ENCODE assay signal across 18 cellular contexts in the genomic region with DNA sequence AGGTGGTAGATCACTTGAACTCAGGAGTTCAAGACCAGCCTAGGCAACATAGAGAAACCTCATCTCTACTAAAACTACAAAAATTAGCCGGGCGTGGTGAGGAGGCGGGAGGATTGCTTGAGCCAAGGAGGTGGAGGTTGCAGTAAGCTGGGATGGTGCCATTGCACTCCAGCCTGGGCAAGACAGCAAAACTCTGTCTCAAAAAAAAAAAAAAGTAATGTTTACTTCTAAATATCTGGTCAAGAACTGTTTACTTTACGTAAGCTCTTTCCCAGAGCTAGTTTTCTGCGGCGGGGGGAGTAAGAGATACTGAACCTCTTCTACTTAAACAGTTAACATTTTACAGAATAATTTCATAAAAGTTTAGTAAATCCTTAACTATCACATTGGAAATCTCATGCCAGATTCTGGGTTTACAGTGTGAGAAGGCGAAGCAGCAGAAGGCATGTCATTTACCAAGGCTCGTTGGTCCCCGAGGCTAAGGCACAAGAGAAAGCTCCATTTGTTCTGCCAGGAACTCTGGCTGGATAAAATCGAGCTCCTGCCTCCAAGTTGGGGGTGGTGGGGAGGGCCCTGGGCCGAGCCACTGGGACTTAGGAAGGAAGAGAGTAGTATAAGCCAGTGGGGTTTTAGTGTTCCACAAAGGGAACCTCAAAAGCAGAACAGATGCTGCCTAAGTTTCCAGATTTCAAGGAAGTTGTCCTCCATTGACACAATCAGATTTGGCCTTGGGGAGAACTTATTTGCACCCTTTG. TPM values are rescaled to one million over a fixed set of nuclear protein-coding genes. Genes with fewer than 3 reads are reported as not detected.
DNase-seq lines count a peak whose midpoint lies in the region; ATAC-seq, FAIRE-seq and TF ChIP-seq lines count a peak whose summit lies in the region.
"Had no signal": no experiment of that assay in that cellular context is flagged by ENCODE, and none has a peak within 500 bp of the region (broad histone marks: within the 10 kb centered on the region; RNA-seq: fewer than 3 reads in every experiment).

No MANE protein-coding gene starts in this region.

- H3K9me3 ChIP-seq in RWPE2 (ENCODE audit: severe bottlenecking) (no peaks in the 10 kb centered on the region), esophagus muscularis mucosa (no peaks in the 10 kb centered on the region), mesenchymal stem cell (ENCODE audit: control insufficient read depth, low read length) (no peaks in the 10 kb centered on the region), transverse colon (no peaks in the 10 kb centered on the region)
- H3K9me3 ChIP-seq: ascending aorta had no signal

- no peak for ATAC-seq in RWPE2 (ENCODE audit: low read depth)
- ATAC-seq: sciatic nerve; stimulated activated naive CD8-positive, alpha-beta T cell treated with anti-CD3 and anti-CD28 coated beads, Interleukin-15, amount 100 ng/mL, for 72 hours had no signal

- H3K14ac ChIP-seq in mesenchymal stem cell (ENCODE audit: low read length in 2 of 2) = no peak overlapping the region

- H4K8ac ChIP-seq in mesenchymal stem cell (ENCODE audit: low read length) = no peak overlapping the region

- no peak overlapping the region for H4K91ac ChIP-seq in mesenchymal stem cell (ENCODE audit: low read length)

- no peak overlapping the region for H2BK5ac ChIP-seq in mesenchymal stem cell (ENCODE audit: low read depth, low read length, poor library complexity, severe bottlenecking)

- no peak overlapping the region for H2BK12ac ChIP-seq in mesenchymal stem cell (ENCODE audit: low read length in 2 of 2)

- no peak for TF ChIP-seq CTCF in RWPE2 (IDR thresholded peaks at IDR 0.05; ENCODE audit: poor library complexity, severe bottlenecking)
- TF ChIP-seq CTCF in esophagus muscularis mucosa (IDR thresholded peaks at IDR 0.05) = no peak
- TF ChIP-seq CTCF in transverse colon (IDR thresholded peaks at IDR 0.05) = no peak
- TF ChIP-seq CTCF in foreskin fibroblast (IDR thresholded peaks at IDR 0.05; ENCODE audit: low read depth, low read length) = no peak

- H3K36me3 ChIP-seq in RWPE2 (ENCODE audit: low read depth) (peaks cover 87% of the 10 kb centered on the region), esophagus muscularis mucosa (peaks cover 1 to 78% (median 39%) of the 10 kb centered on the region in 4 donors), mesenchymal stem cell (ENCODE audit: control insufficient read depth in 1 of 2, insufficient read depth in 2 of 2, low read depth in 1 of 2, low read length in 2 of 2) (peaks cover 18 to 64% of the 10 kb centered on the region in 2 experiments), transverse colon (peaks cover 0 to 37% (median 18%) of the 10 kb centered on the region in 4 donors)

- 70% methylated on average over 11 of the region's 11 CpGs for WGBS in esophagus muscularis mucosa
- 83% methylated on average over 5 of the region's 11 CpGs for WGBS in mesenchymal stem cell
- 82 to 97% methylated on average over 7 to 11 of the region's 11 CpGs for WGBS in transverse colon (ENCODE audit: low coverage in 1 of 2), 2 donors

- peaks cover 8% of the 10 kb centered on the region for H3K79me1 ChIP-seq in mesenchymal stem cell (replicated peaks; ENCODE audit: low read length, poor library complexity, severe bottlenecking)

- no peak overlapping the region for H3K4me3 ChIP-seq in RWPE2 (ENCODE audit: severe bottlenecking)
- H3K4me3 ChIP-seq in esophagus muscularis mucosa = no peak overlapping the region
- no peak overlapping the region for H3K4me3 ChIP-seq in mesenchymal stem cell (ENCODE audit: insufficient read depth in 1 of 2, low read depth in 1 of 2, low read length in 2 of 2)
- H3K4me3 ChIP-seq in transverse colon = no peak overlapping the region
- no peak overlapping the region for H3K4me3 ChIP-seq in foreskin fibroblast (ENCODE audit: low read depth in 1 of 2, low read length in 2 of 2)
- H3K4me3 ChIP-seq: ascending aorta had no signal

- no peak overlapping the region for H2AFZ ChIP-seq in mesenchymal stem cell (ENCODE audit: low read depth, low read length)

- no peak overlapping the region for H3K4me2 ChIP-seq in mesenchymal stem cell (ENCODE audit: low read length, poor library complexity, severe bottlenecking)

- in situ Hi-C loops in transverse colon (cut with MboI; ENCODE audit: low pct_ligation_motif_present in 1 of 4, low pct_unique_long_range_greater_than_20kb in 1 of 4, low sequenced_read_pairs in 3 of 4) = no loop called here

- peaks cover 16% of the 10 kb centered on the region for H3K4me1 ChIP-seq in RWPE2 (ENCODE audit: insufficient read depth, poor library complexity, severe bottlenecking)
- H3K4me1 ChIP-seq in esophagus muscularis mucosa = peaks cover 0 to 38% (median 27%) of the 10 kb centered on the region in 4 donors
- no peaks in the 10 kb centered on the region for H3K4me1 ChIP-seq in mesenchymal stem cell (ENCODE audit: control insufficient read depth, insufficient read depth, low read depth, low read length)
- H3K4me1 ChIP-seq in transverse colon = peaks cover 0 to 6% (median 2%) of the 10 kb centered on the region in 4 donors
- H3K4me1 ChIP-seq: ascending aorta had no signal

- no peak overlapping the region for H2BK120ac ChIP-seq in mesenchymal stem cell (ENCODE audit: low read depth, low read length)

- DNase-seq in RWPE2 (ENCODE audit: low spot score) = peak; percentile 36
- no peak for DNase-seq in esophagus muscularis mucosa (ENCODE audit: extremely low spot score)
- peak; percentile 63 for DNase-seq in mesenchymal stem cell
- peak; percentile 16 for DNase-seq in transverse colon
- DNase-seq in foreskin fibroblast = no peak
- no peak for DNase-seq in urothelium cell line (ENCODE audit: low spot score)
- no peak for DNase-seq in mesenteric fat pad (ENCODE audit: low spot score)
- DNase-seq: activated CD4-positive, alpha-beta T cell treated with anti-CD3 and anti-CD28 coated beads, Interleukin-2, amount 10 ng/mL, durations not matched to agents 7 days and 5 days; activated naive CD4-positive, alpha-beta T cell treated with anti-CD3 and anti-CD28 coated beads, Interleukin-2, amount 10 ng/mL, durations not matched to agents 7 days and 5 days; H9; immature natural killer cell; NCI-H1694 treated with DMSO at 0.1 percent for 48 hours; NCI-H345; stimulated activated naive CD8-positive, alpha-beta T cell treated with anti-CD3 and anti-CD28 coated beads, Interleukin-15, amount 100 ng/mL, for 72 hours had no signal

- TF ChIP-seq POLR2A in esophagus muscularis mucosa (IDR thresholded peaks at IDR 0.05; ENCODE audit: low read depth) (no peak), transverse colon (IDR thresholded peaks at IDR 0.05) (no peak)

- FAIRE-seq in urothelium cell line (lab: Jason Lieb, UNC) = no peak
- FAIRE-seq: D721Med, TTC549 had no signal

- no peak overlapping the region for H2BK15ac ChIP-seq in mesenchymal stem cell (ENCODE audit: low read depth, poor library complexity, severe bottlenecking)

- intact Hi-C loops in esophagus muscularis mucosa (cut with DNase I) (no loop called here), transverse colon (cut with DNase I; ENCODE audit: low total_unique reads) (no loop called here)

- no peak overlapping the region for H3K18ac ChIP-seq in mesenchymal stem cell (ENCODE audit: low read depth in 1 of 2, low read length in 2 of 2)

- no peak overlapping the region for H3K4ac ChIP-seq in mesenchymal stem cell (ENCODE audit: low read depth in 1 of 2, low read length in 2 of 2)

- H2AK5ac ChIP-seq in mesenchymal stem cell (ENCODE audit: low read length, severe bottlenecking) = no peak overlapping the region

- TF ChIP-seq EP300 in esophagus muscularis mucosa (IDR thresholded peaks at IDR 0.05) (no peak), transverse colon (IDR thresholded peaks at IDR 0.05; ENCODE audit: low read depth) (no peak)

- no peak overlapping the region for H3K9ac ChIP-seq in mesenchymal stem cell (ENCODE audit: low read length)

- H3K27ac ChIP-seq in RWPE2 (ENCODE audit: poor library complexity, severe bottlenecking) = no peak overlapping the region
- peak overlapping the region; percentile 45 to 71 (median 57) for H3K27ac ChIP-seq in esophagus muscularis mucosa (replicated peaks in 1 of 4)
- no peak overlapping the region for H3K27ac ChIP-seq in mesenchymal stem cell (ENCODE audit: low read length, poor library complexity, severe bottlenecking)
- H3K27ac ChIP-seq in transverse colon = peak overlapping the region; percentile 36 to 65 (median 46)
- H3K27ac ChIP-seq: ascending aorta had no signal

- peak overlapping the region in 1 of 2 experiments; percentile 72 for H3K23ac ChIP-seq in mesenchymal stem cell (ENCODE audit: low read length in 2 of 2)

- H3K27me3 ChIP-seq in RWPE2 (ENCODE audit: insufficient read depth, poor library complexity, severe bottlenecking) (no peaks in the 10 kb centered on the region), esophagus muscularis mucosa (no peaks in the 10 kb centered on the region), mesenchymal stem cell (ENCODE audit: control insufficient read depth in 1 of 2, insufficient read depth in 1 of 2, low read length in 2 of 2) (no peaks in the 10 kb centered on the region), transverse colon (no peaks in the 10 kb centered on the region)
- H3K27me3 ChIP-seq: ascending aorta had no signal

RNA-seq across cellular contexts. Expression of a gene that starts 41.6 kb away (rescaled TPM):
- total RNA-seq in esophagus muscularis mucosa (10 to 100 TPM; 33.6 to 45.2 (median 39.3) TPM), transverse colon (10 to 100 TPM; 52.5 to 69.5 (median 68.5) TPM), mesenteric fat pad (30.1 TPM)
- 13.5 TPM for polyA plus RNA-seq in mesenchymal stem cell (2013, experiment 1 of 2)
- 13.8 TPM for polyA plus RNA-seq in mesenchymal stem cell (2013, experiment 2 of 2)

Comparison
In these comparisons a context has a peak if more than half of its experiments do, and no peak if none do; other contexts are left out.
1. DNase-seq: peak in RWPE2 (single experiment), mesenchymal stem cell (single experiment) and transverse colon (single experiment); none in esophagus muscularis mucosa (single experiment), foreskin fibroblast (0 of 2), urothelium cell line (single experiment) and mesenteric fat pad (single experiment).
2. H3K27ac ChIP-seq: peak in esophagus muscularis mucosa (4 of 4) and transverse colon (4 of 4); none in RWPE2 (single experiment) and mesenchymal stem cell (single experiment).